ENCODE assay signal across 13 cellular contexts in genomic region chrX:41526925-41527324, GRCh38.
DNase-seq lines count a peak whose midpoint lies in the region; ATAC-seq and TF ChIP-seq lines count a peak whose summit lies in the region.
"Had no signal": no experiment of that assay in that cellular context is flagged by ENCODE, and none has a peak within 500 bp of the region (broad histone marks: within the 10 kb centered on the region; RNA-seq: fewer than 3 reads in every experiment).

No MANE protein-coding gene starts in this region.

- no peak overlapping the region for H3K4me3 Mint-ChIP-seq in stimulated activated naive CD8-positive, alpha-beta T cell treated with anti-CD3 and anti-CD28 coated beads, Interleukin-15, Interleukin-2, amounts not matched to agents 100 ng/mL and 50 ng/mL, for 24 hours
- H3K4me3 Mint-ChIP-seq: activated B cell treated with CpG ODN at 0.5 μM for 24 hours, naive B cell had no signal

- H3K4me1 ChIP-seq in SJCRH30, result no peaks in the 10 kb centered on the region
- H3K4me1 ChIP-seq: BE2C had no signal

- no peaks in the 10 kb centered on the region for H3K9me3 ChIP-seq in SJCRH30 (replicated peaks)
- H3K9me3 ChIP-seq: BE2C had no signal

- peak overlapping the region; percentile 62 for H3K27ac Mint-ChIP-seq in stimulated activated naive CD8-positive, alpha-beta T cell treated with anti-CD3 and anti-CD28 coated beads, Interleukin-15, Interleukin-2, amounts not matched to agents 100 ng/mL and 50 ng/mL, for 24 hours
- H3K27ac Mint-ChIP-seq: activated B cell treated with CpG ODN at 0.5 μM for 24 hours had no signal

- TF ChIP-seq CTCF in cardiac fibroblast (IDR thresholded peaks at IDR 0.05; ENCODE audit: low read depth, low read length), result no peak

- H3K4me3 ChIP-seq in cardiac fibroblast (replicated peaks in 1 of 2; ENCODE audit: low read depth in 2 of 2, low read length in 2 of 2) (no peak overlapping the region), SJCRH30 (no peak overlapping the region)

- H3K27me3 ChIP-seq in SJCRH30, result no peaks in the 10 kb centered on the region
- H3K27me3 ChIP-seq: BE2C had no signal

- ATAC-seq in left ventricle myocardium superior (peak; percentile 37), left cardiac atrium (no peak)

- intact Hi-C loops in left ventricle myocardium superior (cut with micrococcal nuclease), result no loop called here
- intact Hi-C loops in left cardiac atrium (cut with DNase I), result no loop called here

- no peak for DNase-seq in left ventricle myocardium superior
- no peak for DNase-seq in left cardiac atrium
- DNase-seq in LHCN-M2 (ENCODE audit: low read depth), result peak; percentile 59
- DNase-seq in cardiac fibroblast (ENCODE audit: low read depth in 2 of 2), result peak; percentile 5 to 67
- no peak for DNase-seq in NCI-H1694 treated with DMSO at 0.1 percent for 48 hours (lab: John Stamatoyannopoulos, UW)
- no peak for DNase-seq in SJCRH30
- no peak for DNase-seq in NCI-H748 (lab: John Stamatoyannopoulos, UW; ENCODE audit: unreplicated experiment)
- DNase-seq: activated B cell treated with CpG ODN at 0.5 μM for 24 hours; BE2C; naive B cell; NCI-H187; stimulated activated CD8-positive, alpha-beta memory T cell treated with anti-CD3 and anti-CD28 coated beads, Interleukin-4, amount 100 ng/mL, for 48 hours had no signal

- peaks cover 18% of the 10 kb centered on the region for H3K36me3 Mint-ChIP-seq in stimulated activated naive CD8-positive, alpha-beta T cell treated with anti-CD3 and anti-CD28 coated beads, Interleukin-15, Interleukin-2, amounts not matched to agents 100 ng/mL and 50 ng/mL, for 24 hours (ENCODE audit: low read depth)

- H3K27ac ChIP-seq in SJCRH30, result no peak overlapping the region

- no peaks in the 10 kb centered on the region; the same call in 1 of the 2 replicates for H3K36me3 ChIP-seq in SJCRH30
- H3K36me3 ChIP-seq: BE2C had no signal

- no peaks in the 10 kb centered on the region for H3K9me3 Mint-ChIP-seq in stimulated activated naive CD8-positive, alpha-beta T cell treated with anti-CD3 and anti-CD28 coated beads, Interleukin-15, Interleukin-2, amounts not matched to agents 100 ng/mL and 50 ng/mL, for 24 hours
- H3K9me3 Mint-ChIP-seq: activated B cell treated with CpG ODN at 0.5 μM for 24 hours, naive B cell had no signal

- H3K4me1 Mint-ChIP-seq in stimulated activated naive CD8-positive, alpha-beta T cell treated with anti-CD3 and anti-CD28 coated beads, Interleukin-15, Interleukin-2, amounts not matched to agents 100 ng/mL and 50 ng/mL, for 24 hours (ENCODE audit: low read depth), result peaks cover 17% of the 10 kb centered on the region
- H3K4me1 Mint-ChIP-seq: activated B cell treated with CpG ODN at 0.5 μM for 24 hours, naive B cell had no signal

- no peaks in the 10 kb centered on the region for H3K27me3 Mint-ChIP-seq in stimulated activated naive CD8-positive, alpha-beta T cell treated with anti-CD3 and anti-CD28 coated beads, Interleukin-15, Interleukin-2, amounts not matched to agents 100 ng/mL and 50 ng/mL, for 24 hours
- H3K27me3 Mint-ChIP-seq: activated B cell treated with CpG ODN at 0.5 μM for 24 hours had no signal

Comparison
In these comparisons a context has a peak if more than half of its experiments do, and no peak if none do; other contexts are left out.
1. DNase-seq: peak in LHCN-M2 (single experiment) and cardiac fibroblast (2 of 2); none in left ventricle myocardium superior (single experiment), left cardiac atrium (single experiment), NCI-H1694 treated with DMSO at 0.1 percent for 48 hours (single experiment), SJCRH30 (0 of 2) and NCI-H748 (single experiment).